23 cellular contexts compared by ENCODE assay signal in the genomic region with DNA sequence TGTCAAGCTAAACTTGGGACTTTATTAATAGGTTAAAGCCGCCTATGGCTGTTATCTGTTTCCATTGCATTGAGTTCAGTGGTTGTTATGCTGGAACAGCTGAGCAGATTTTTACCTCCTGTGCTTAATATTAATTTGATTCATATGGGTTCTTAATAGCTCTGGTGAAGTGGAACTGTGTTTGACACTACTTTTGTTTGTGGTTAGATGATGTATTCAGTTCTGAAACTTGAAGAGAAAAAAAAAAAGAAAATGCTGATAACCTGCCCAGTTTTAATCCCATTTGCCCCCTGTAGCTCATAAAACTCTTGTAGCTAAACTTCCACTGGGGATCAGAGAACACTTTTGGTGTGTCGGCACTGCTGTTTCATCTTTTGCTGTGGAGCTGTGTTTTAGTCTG.
"Had no signal": no experiment of that assay in that cellular context is flagged by ENCODE, and none has a peak within 500 bp of the region (broad histone marks: within the 10 kb centered on the region; RNA-seq: fewer than 3 reads in every experiment).

No MANE protein-coding gene starts in this region.

- H3K27me3 Mint-ChIP-seq: brain; stimulated activated naive CD8-positive, alpha-beta T cell treated with anti-CD3 and anti-CD28 coated beads, Interleukin-15, Interleukin-2, amounts not matched to agents 100 ng/mL and 50 ng/mL, for 24 hours had no signal

- H3K4me1 ChIP-seq: prostate gland had no signal

- ATAC-seq: left colon had no signal

- H3K9me3 ChIP-seq: neutrophil, ovary, prostate gland, suprapubic skin had no signal

- DNase-seq: activated CD4-positive, alpha-beta T cell treated with anti-CD3 and anti-CD28 coated beads for 1 hour; activated CD4-positive, alpha-beta T cell treated with anti-CD3 and anti-CD28 coated beads, Interleukin-2, amount 50 U/mL, for 4 hours; activated effector memory CD4-positive, alpha-beta T cell treated with anti-CD3 and anti-CD28 coated beads, Interleukin-2, amount 50 U/mL, for 16 hours; activated naive CD4-positive, alpha-beta T cell treated with anti-CD3 and anti-CD28 coated beads, Interleukin-2, amount 10 ng/mL, durations not matched to agents 7 days and 5 days; activated T-cell treated with anti-CD3 and anti-CD28 coated beads, Interleukin-2, amount 50 U/mL, for 48 hours; anterior cingulate cortex; dermis blood vessel endothelial cell; effector CD8-positive, alpha-beta T cell; foreskin fibroblast; left colon; mesenchymal stem cell; ovary; stimulated activated CD4-positive, alpha-beta T cell treated with anti-CD3 and anti-CD28 coated beads, Interleukin-2, amount 100 ng/mL, for 48 hours; stimulated activated CD8-positive, alpha-beta memory T cell treated with anti-CD3 and anti-CD28 coated beads, Interleukin-4, amount 100 ng/mL, for 48 hours; T-helper 9 cell had no signal

- H3K36me3 ChIP-seq: neutrophil, ovary, prostate gland, suprapubic skin, tibial nerve had no signal

- H3K4me3 ChIP-seq: ovary, prostate gland, suprapubic skin, tibial nerve had no signal

- FAIRE-seq: keratinocyte had no signal

- H3K27me3 ChIP-seq: neutrophil, ovary, suprapubic skin, tibial nerve had no signal

- H3K27ac Mint-ChIP-seq: activated naive CD4-positive, alpha-beta T cell treated with anti-CD3 and anti-CD28 coated beads, Interleukin-2, amount 10 ng/mL, durations not matched to agents 7 days and 5 days; brain; nephron; stimulated activated naive CD8-positive, alpha-beta T cell treated with anti-CD3 and anti-CD28 coated beads, Interleukin-15, Interleukin-2, amounts not matched to agents 100 ng/mL and 50 ng/mL, for 24 hours had no signal

- H3K27ac ChIP-seq: neutrophil, ovary, prostate gland, suprapubic skin, tibial nerve had no signal

- H3K4me3 Mint-ChIP-seq: activated naive CD4-positive, alpha-beta T cell treated with anti-CD3 and anti-CD28 coated beads, Interleukin-2, amount 10 ng/mL, durations not matched to agents 7 days and 5 days; brain; nephron; stimulated activated naive CD8-positive, alpha-beta T cell treated with anti-CD3 and anti-CD28 coated beads, Interleukin-15, Interleukin-2, amounts not matched to agents 100 ng/mL and 50 ng/mL, for 24 hours had no signal
